In genomic region chr1:50978144-50978851, GRCh38 we compare ENCODE assay signal across 8 cellular contexts. TPM values are rescaled to one million over a fixed set of nuclear protein-coding genes. Genes with fewer than 3 reads are reported as not detected.
DNase-seq lines count a peak whose midpoint lies in the region; ATAC-seq lines count a peak whose summit lies in the region.

No MANE protein-coding gene starts in this region.

- H3K4me3 ChIP-seq in neuronal stem cell (ENCODE audit: low read length in 2 of 2): peak overlapping the region; percentile 44 to 80

- H3K14ac ChIP-seq in neuronal stem cell (ENCODE audit: low read length): peak overlapping the region; percentile 71

- peaks cover 34% of the 10 kb centered on the region for H3K27me3 Mint-ChIP-seq in activated naive CD4-positive, alpha-beta T cell treated with anti-CD3 and anti-CD28 coated beads, Interleukin-2, amount 10 ng/mL, durations not matched to agents 7 days and 5 days

- peaks cover 33% of the 10 kb centered on the region for H3K36me3 Mint-ChIP-seq in activated naive CD4-positive, alpha-beta T cell treated with anti-CD3 and anti-CD28 coated beads, Interleukin-2, amount 10 ng/mL, durations not matched to agents 7 days and 5 days

- H3K9me3 Mint-ChIP-seq in activated naive CD4-positive, alpha-beta T cell treated with anti-CD3 and anti-CD28 coated beads, Interleukin-2, amount 10 ng/mL, durations not matched to agents 7 days and 5 days: no peaks in the 10 kb centered on the region

- H2BK5ac ChIP-seq in neuronal stem cell (ENCODE audit: low read length): no peak overlapping the region

- H3K9ac ChIP-seq in neuronal stem cell (ENCODE audit: low read depth, low read length, poor library complexity): no peak overlapping the region

- peak overlapping the region; percentile 43 for H3K27ac Mint-ChIP-seq in activated naive CD4-positive, alpha-beta T cell treated with anti-CD3 and anti-CD28 coated beads, Interleukin-2, amount 10 ng/mL, durations not matched to agents 7 days and 5 days

- peak overlapping the region; percentile 98 for H2AFZ ChIP-seq in neuronal stem cell (ENCODE audit: low read length)

- H3K4me2 ChIP-seq in neuronal stem cell (ENCODE audit: insufficient read depth, low read length, poor library complexity, severe bottlenecking): peak overlapping the region; percentile 77

- H2BK15ac ChIP-seq in neuronal stem cell (ENCODE audit: low read length): no peak overlapping the region

- H3K4ac ChIP-seq in neuronal stem cell (ENCODE audit: low read length): no peak overlapping the region

- peaks cover 0 to 9% of the 10 kb centered on the region in 2 donors for H3K4me1 ChIP-seq in neuronal stem cell (ENCODE audit: control insufficient read depth in 2 of 2, insufficient read depth in 1 of 2, low read depth in 1 of 2, low read length in 2 of 2)

- peak overlapping the region; percentile 85 for H3K18ac ChIP-seq in neuronal stem cell (ENCODE audit: low read length)

- H3K9me3 ChIP-seq in neuronal stem cell (replicated peaks in 1 of 2; ENCODE audit: control insufficient read depth in 2 of 2, insufficient read depth in 1 of 2, low read depth in 1 of 2, low read length in 2 of 2): no peaks in the 10 kb centered on the region

- no peak overlapping the region for H4K8ac ChIP-seq in neuronal stem cell (ENCODE audit: low read depth, low read length)

- peaks cover 2% of the 10 kb centered on the region for H3K79me1 ChIP-seq in neuronal stem cell (ENCODE audit: low read depth, low read length)

- H2AK5ac ChIP-seq in neuronal stem cell (ENCODE audit: low read depth, low read length): no peak overlapping the region

- no peak overlapping the region for H2BK120ac ChIP-seq in neuronal stem cell (ENCODE audit: low read depth, low read length)

- WGBS in neuronal stem cell (ENCODE audit: extremely low coverage in 2 of 2, insufficient read length in 2 of 2, insufficient replicate concordance in 1 of 2), 2 donors: no CpG with 5 or more reads among the region's 42 CpGs

- no peak overlapping the region for H3K27ac ChIP-seq in neuronal stem cell (replicated peaks; ENCODE audit: low read length)

- ATAC-seq in GM19438 (IDR thresholded peaks at IDR 0.05; ENCODE audit: low read depth, unreplicated experiment): peak; percentile 43
- peak; percentile 33 for ATAC-seq in HG03457 (IDR thresholded peaks at IDR 0.05; ENCODE audit: unreplicated experiment)

- CTCF ChIA-PET in activated naive CD4-positive, alpha-beta T cell treated with anti-CD3 and anti-CD28 coated beads, Interleukin-2, amount 10 ng/mL, durations not matched to agents 7 days and 5 days (lab: Charles Lee): interaction anchor here (1.9 kb wide), 1 partner anchor 10 kb away, joined by 8 read pairs; no protein-coding TSS in a partner anchor

- H3K4me1 Mint-ChIP-seq in activated naive CD4-positive, alpha-beta T cell treated with anti-CD3 and anti-CD28 coated beads, Interleukin-2, amount 10 ng/mL, durations not matched to agents 7 days and 5 days: peaks cover 41% of the 10 kb centered on the region

- peak overlapping the region; percentile 77 for H3K4me3 Mint-ChIP-seq in activated naive CD4-positive, alpha-beta T cell treated with anti-CD3 and anti-CD28 coated beads, Interleukin-2, amount 10 ng/mL, durations not matched to agents 7 days and 5 days

- peak overlapping the region; percentile 20 for H3K23ac ChIP-seq in neuronal stem cell (ENCODE audit: low read depth, low read length, poor library complexity)

- no peaks in the 10 kb centered on the region for H3K36me3 ChIP-seq in neuronal stem cell (replicated peaks in 1 of 2; ENCODE audit: control insufficient read depth in 2 of 2, insufficient read depth in 2 of 2, low read length in 2 of 2)

- H2BK12ac ChIP-seq in neuronal stem cell (ENCODE audit: low read length): peak overlapping the region; percentile 3

- peak; percentile 93 for DNase-seq in DMS 273 (lab: John Stamatoyannopoulos, UW; ENCODE audit: unreplicated experiment)
- peak; percentile 90 for DNase-seq in NCI-H774 (lab: John Stamatoyannopoulos, UW)
- peak; percentile 60 for DNase-seq in activated naive CD4-positive, alpha-beta T cell treated with anti-CD3 and anti-CD28 coated beads, Interleukin-2, amount 10 ng/mL, durations not matched to agents 7 days and 5 days
- DNase-seq in glomerular visceral epithelial cell (ENCODE audit: extremely low spot score): peak; percentile 78
- no peak for DNase-seq in neuronal stem cell (ENCODE audit: low spot score)
- no peak for DNase-seq in KG1 (lab: John Stamatoyannopoulos, UW)

- no peak overlapping the region for H4K91ac ChIP-seq in neuronal stem cell (ENCODE audit: low read depth, low read length, poor library complexity)

- H3K27me3 ChIP-seq in neuronal stem cell (ENCODE audit: control insufficient read depth in 3 of 3, insufficient read depth in 3 of 3, low read depth in 1 of 3, low read length in 3 of 3): peaks cover 13 to 98% (median 47%) of the 10 kb centered on the region in 3 experiments

RNA-seq across cellular contexts. Expression of gene CDKN2C, which starts 8.3 kb away (rescaled TPM):
- 1.5 TPM for polyA plus RNA-seq in neuronal stem cell (2013, experiment 1 of 2)
- polyA plus RNA-seq in neuronal stem cell (2013, experiment 2 of 2): 1.4 TPM

RNA-seq across cellular contexts. Expression of gene FAF1, which starts 18.2 kb away (rescaled TPM):
- polyA plus RNA-seq in neuronal stem cell (2013, experiment 1 of 2): 27.8 TPM
- polyA plus RNA-seq in neuronal stem cell (2013, experiment 2 of 2): 28.1 TPM

Comparison
In these comparisons a context has a peak if more than half of its experiments do, and no peak if none do; other contexts are left out.
1. DNase-seq: peak in DMS 273 (single experiment), NCI-H774 (single experiment), activated naive CD4-positive, alpha-beta T cell treated with anti-CD3 and anti-CD28 coated beads, Interleukin-2, amount 10 ng/mL, durations not matched to agents 7 days and 5 days (single experiment) and glomerular visceral epithelial cell (single experiment); none in neuronal stem cell (single experiment) and KG1 (single experiment).